Comparison of ENCODE assay signal across 9 cellular contexts in genomic region chr3:184339451-184340135, GRCh38. TPM values are rescaled to one million over a fixed set of nuclear protein-coding genes. Genes with fewer than 3 reads are reported as not detected.
DNase-seq lines count a peak whose midpoint lies in the region; TF ChIP-seq lines count a peak whose summit lies in the region.
"Not testable (repeated sequence)": the region's sequence is repeated elsewhere in the genome, so short reads cannot be mapped to it uniquely, and the experiment has no call there.
"Had no signal": no experiment of that assay in that cellular context is flagged by ENCODE, and none has a peak within 500 bp of the region (broad histone marks: within the 10 kb centered on the region; RNA-seq: fewer than 3 reads in every experiment).

No MANE protein-coding gene starts in this region.

- not testable (repeated sequence) for TF ChIP-seq CTCF in mammary epithelial cell (conservative IDR thresholded peaks at IDR 0.05 in 1 of 2, IDR thresholded peaks at IDR 0.05 in 1 of 2; ENCODE audit: extremely low read depth in 1 of 2, insufficient read depth in 1 of 2, low read depth in 1 of 2, low read length in 2 of 2); esophagus muscularis mucosa (IDR thresholded peaks at IDR 0.05); left ventricle myocardium inferior (IDR thresholded peaks at IDR 0.05; ENCODE audit: borderline replicate concordance); suprapubic skin (IDR thresholded peaks at IDR 0.05)

- BruUV-seq in mammary epithelial cell (replicated peaks; lab: Mats Ljungman, UMichigan) = not testable (repeated sequence)

- in situ Hi-C loops in mammary epithelial cell (cut with MboI; ENCODE audit: low sequenced_read_pairs in 2 of 2) = not testable (repeated sequence)

- not testable (repeated sequence) for H4K20me1 ChIP-seq in mammary epithelial cell (ENCODE audit: insufficient read depth, low read length)

- WGBS in mammary epithelial cell (ENCODE audit: low coverage, missing lambda C conversion rate) = 61% methylated on average over 14 of the region's 19 CpGs
- WGBS in esophagus muscularis mucosa = 78% methylated on average over 19 of the region's 19 CpGs
- WGBS in suprapubic skin = 59% methylated on average over 19 of the region's 19 CpGs

- DNase-seq in ELR (ENCODE audit: low read depth) = peak; percentile 29
- peak; percentile 58 for DNase-seq in NCI-H82 (lab: John Stamatoyannopoulos, UW)
- DNase-seq in mammary epithelial cell; esophagus muscularis mucosa (ENCODE audit: extremely low spot score); left ventricle myocardium inferior; suprapubic skin (ENCODE audit: low spot score in 2 of 2): not testable (repeated sequence)

- not testable (repeated sequence) for H3K27me3 ChIP-seq in mammary epithelial cell (ENCODE audit: insufficient read depth, low read length); esophagus muscularis mucosa; left ventricle myocardium inferior (ENCODE audit: low read depth); rectal smooth muscle tissue (ENCODE audit: control insufficient read depth, insufficient read depth, low read length); suprapubic skin

- H3K4me1 ChIP-seq in mammary epithelial cell (ENCODE audit: insufficient read depth, low read length) (peaks cover 71% of the 10 kb centered on the region), esophagus muscularis mucosa (peaks cover 38 to 64% (median 48%) of the 10 kb centered on the region in 4 donors), left ventricle myocardium inferior (peaks cover 53% of the 10 kb centered on the region), rectal smooth muscle tissue (ENCODE audit: control insufficient read depth, insufficient read depth, low read length) (peaks cover 27% of the 10 kb centered on the region), suprapubic skin (peaks cover 68% of the 10 kb centered on the region)

- not testable (repeated sequence) for H3K27ac ChIP-seq in mammary epithelial cell (ENCODE audit: insufficient read depth, low read depth, low read length)
- H3K27ac ChIP-seq in esophagus muscularis mucosa (replicated peaks in 1 of 4) = peak overlapping the region; percentile 98 to 99 (median 99)
- peak overlapping the region; percentile 97 for H3K27ac ChIP-seq in left ventricle myocardium inferior (replicated peaks)
- H3K27ac ChIP-seq in rectal smooth muscle tissue (ENCODE audit: low read depth, low read length) = peak overlapping the region; percentile 95
- peak overlapping the region; percentile 94 for H3K27ac ChIP-seq in suprapubic skin

- H3K36me3 ChIP-seq in mammary epithelial cell (ENCODE audit: insufficient read depth, low read length) = not testable (repeated sequence)
- H3K36me3 ChIP-seq in esophagus muscularis mucosa (peaks cover 21 to 49% (median 43%) of the 10 kb centered on the region in 4 donors), left ventricle myocardium inferior (peaks cover 42% of the 10 kb centered on the region), rectal smooth muscle tissue (ENCODE audit: control insufficient read depth, insufficient read depth, low read length) (peaks cover 17% of the 10 kb centered on the region), suprapubic skin (peaks cover 29% of the 10 kb centered on the region)

- CTCF ChIA-PET in mammary epithelial cell (lab: Charles Lee; ENCODE audit: low non-redundant PET) = not testable (repeated sequence)

- not testable (repeated sequence) for TF ChIP-seq POLR2A in esophagus muscularis mucosa (IDR thresholded peaks at IDR 0.05; ENCODE audit: low read depth); suprapubic skin (IDR thresholded peaks at IDR 0.05)

- H3K4me2 ChIP-seq in mammary epithelial cell (ENCODE audit: insufficient read depth, low read depth, low read length) = peak overlapping the region; percentile 2

- dilution Hi-C loops in mammary epithelial cell (cut with HindIII; ENCODE audit: low sequenced_read_pairs) = not testable (repeated sequence)

- not testable (repeated sequence) for TF ChIP-seq EP300 in esophagus muscularis mucosa (IDR thresholded peaks at IDR 0.05); suprapubic skin (IDR thresholded peaks at IDR 0.05)

- not testable (repeated sequence) for H3K9ac ChIP-seq in mammary epithelial cell (ENCODE audit: insufficient read depth, low read length); rectal smooth muscle tissue (ENCODE audit: low read length)

- H3K79me2 ChIP-seq in mammary epithelial cell (ENCODE audit: insufficient read depth, low read length) = peaks cover 28% of the 10 kb centered on the region

- intact Hi-C loops in mammary epithelial cell (cut with micrococcal nuclease); left ventricle myocardium inferior (cut with micrococcal nuclease): not testable (repeated sequence)
- intact Hi-C loops in esophagus muscularis mucosa (cut with DNase I) = loop anchor here (5.0 kb wide), 1 partner anchor 37 kb away; no protein-coding TSS in a partner anchor

- H2AFZ ChIP-seq in mammary epithelial cell (ENCODE audit: low read depth, low read length) = not testable (repeated sequence)

- H3K9me3 ChIP-seq in mammary epithelial cell (replicated peaks; ENCODE audit: insufficient read depth, low read length); esophagus muscularis mucosa; left ventricle myocardium inferior (replicated peaks); suprapubic skin: not testable (repeated sequence)

- not testable (repeated sequence) for H3K4me3 ChIP-seq in mammary epithelial cell (replicated peaks in 1 of 3; ENCODE audit: insufficient read depth in 1 of 3, low read depth in 2 of 3, low read length in 3 of 3); left ventricle myocardium inferior; rectal smooth muscle tissue (ENCODE audit: low read length); suprapubic skin
- peak overlapping the region in 1 of 4 donors; percentile 89 for H3K4me3 ChIP-seq in esophagus muscularis mucosa

RNA-seq across cellular contexts. Expression of gene FAM131A, which starts 2.2 kb away (rescaled TPM):
- total RNA-seq in mammary epithelial cell (10 to 100 TPM; 10.7 to 15.5 TPM), esophagus muscularis mucosa (10 to 100 TPM; 40.3 to 71.0 (median 59.9) TPM), left ventricle myocardium inferior (30.2 TPM), suprapubic skin (10 to 100 TPM; 54.4 to 77.9 (median 65.3) TPM)
- polyA plus RNA-seq in mammary epithelial cell = 12.1 TPM
- polyA minus RNA-seq in mammary epithelial cell = 14.8 TPM

RNA-seq across cellular contexts. Expression of gene CLCN2, which starts 21.8 kb away (rescaled TPM):
- 10 to 100 TPM in 1 of 2 donors, 1 to 10 TPM in 1; 5.7 to 10.7 TPM for total RNA-seq in mammary epithelial cell
- polyA plus RNA-seq in mammary epithelial cell = 5.1 TPM
- polyA minus RNA-seq in mammary epithelial cell = 6.6 TPM
- total RNA-seq in esophagus muscularis mucosa = 1 to 10 TPM; 1.8 to 3.4 (median 2.7) TPM
- 1.7 TPM for total RNA-seq in left ventricle myocardium inferior
- 1 to 10 TPM; 2.1 to 7.9 (median 3.5) TPM for total RNA-seq in suprapubic skin

RNA-seq across cellular contexts. Expression of gene POLR2H, which starts 21.9 kb away (rescaled TPM):
- 10 to 100 TPM; 41.7 to 78.2 TPM for total RNA-seq in mammary epithelial cell
- polyA plus RNA-seq in mammary epithelial cell = 169 TPM
- polyA minus RNA-seq in mammary epithelial cell = 107 TPM
- total RNA-seq in esophagus muscularis mucosa = 10 to 100 TPM; 36.0 to 52.1 (median 40.4) TPM
- 24.3 TPM for total RNA-seq in left ventricle myocardium inferior
- 100 to 1,000 TPM in 1 of 4 donors, 10 to 100 TPM in 3; 42.4 to 116 (median 66.2) TPM for total RNA-seq in suprapubic skin

RNA-seq across cellular contexts. Expression of gene EIF4G1, which starts 25.2 kb away (rescaled TPM):
- total RNA-seq in mammary epithelial cell = 100 to 1,000 TPM; 278 to 534 TPM
- polyA plus RNA-seq in mammary epithelial cell = 528 TPM
- polyA minus RNA-seq in mammary epithelial cell = 785 TPM
- total RNA-seq in esophagus muscularis mucosa = 100 to 1,000 TPM; 291 to 418 (median 360) TPM
- total RNA-seq in left ventricle myocardium inferior = 224 TPM
- 100 to 1,000 TPM; 382 to 463 (median 418) TPM for total RNA-seq in suprapubic skin

RNA-seq across cellular contexts. Expression of gene THPO, which starts 38.4 kb away (rescaled TPM):
- total RNA-seq in mammary epithelial cell (not detected), esophagus muscularis mucosa (1 to 10 TPM in 1 of 4 donors, under 1 TPM in 3; 0.40 to 1.3 (median 0.64) TPM), left ventricle myocardium inferior (0.11 TPM), suprapubic skin (under 1 TPM in 1 of 4 donors, not detected in 3; 0.93 TPM)
- polyA plus RNA-seq in mammary epithelial cell = not detected
- not detected for polyA minus RNA-seq in mammary epithelial cell
- total RNA-seq: CD4-positive, CD25-positive, alpha-beta regulatory T cell; HT1080 had no signal
- polyA plus RNA-seq: CD4-positive, CD25-positive, alpha-beta regulatory T cell had no signal
